In the genomic region with DNA sequence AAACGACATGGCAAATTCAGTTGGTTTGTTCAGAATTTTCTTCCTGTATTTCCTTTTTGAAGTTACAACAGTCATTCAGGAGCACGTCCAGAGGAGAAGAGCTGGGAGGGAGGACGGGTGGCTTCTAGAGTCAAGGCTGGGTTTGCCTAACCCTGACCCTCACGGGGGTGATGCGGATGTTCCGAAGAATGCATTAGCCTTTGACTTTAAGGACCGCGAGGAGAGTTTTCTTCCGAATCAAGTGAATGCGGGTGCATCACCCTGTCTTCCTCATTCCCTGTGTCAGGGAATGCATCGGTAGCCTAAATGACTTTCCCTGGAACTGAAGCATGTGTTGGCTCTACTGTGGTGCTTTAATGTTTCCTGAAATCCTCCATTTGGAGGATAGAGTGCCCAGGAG, we compare ENCODE assay signal across 19 cellular contexts.
"Had no signal": no experiment of that assay in that cellular context is flagged by ENCODE, and none has a peak within 500 bp of the region (broad histone marks: within the 10 kb centered on the region; RNA-seq: fewer than 3 reads in every experiment).

No MANE protein-coding gene starts in this region.

- H3K9me3 ChIP-seq: left lung, psoas muscle, thyroid gland had no signal

- H3K27me3 ChIP-seq: brain microvascular endothelial cell, left lung, thyroid gland had no signal

- H3K4me3 ChIP-seq: coronary artery, left lung, psoas muscle, thyroid gland had no signal

- ATAC-seq: activated naive CD8-positive, alpha-beta T cell treated with anti-CD3 and anti-CD28 coated beads, Interleukin-2, amount 50 U/mL, for 24 hours; left lung; sciatic nerve had no signal

- DNase-seq: activated CD4-positive, alpha-beta memory T cell treated with anti-CD3 and anti-CD28 coated beads, Interleukin-2, amount 10 ng/mL, durations not matched to agents 7 days and 5 days; activated CD4-positive, alpha-beta T cell treated with anti-CD3 and anti-CD28 coated beads for 4 hours; activated naive CD4-positive, alpha-beta T cell treated with anti-CD3 and anti-CD28 coated beads for 36 hours; activated naive CD8-positive, alpha-beta T cell treated with anti-CD3 and anti-CD28 coated beads, Interleukin-2, amount 50 U/mL, for 24 hours; activated T-cell treated with anti-CD3 and anti-CD28 coated beads, Interleukin-2, amount 50 U/mL, for 1 hour; anterior cingulate cortex; brain microvascular endothelial cell; erythroblast; head of caudate nucleus; left lung; psoas muscle; stimulated activated naive CD4-positive, alpha-beta T cell; SW 1271; thyroid gland had no signal

- H3K36me3 ChIP-seq: brain microvascular endothelial cell, left lung, thyroid gland had no signal

- H3K27ac ChIP-seq: brain microvascular endothelial cell, coronary artery, psoas muscle, thyroid gland had no signal

- FAIRE-seq: endometrium, frontal cortex, TTC549 had no signal
